ENCODE assay signal across 8 cellular contexts in genomic region chr5:74766887-74767578, GRCh38. TPM values are rescaled to one million over a fixed set of nuclear protein-coding genes. Genes with fewer than 3 reads are reported as not detected.
A peak's percentile ranks its signal among the peaks of the same experiment; 100 is the strongest.
DNase-seq lines count a peak whose midpoint lies in the region; ATAC-seq and TF ChIP-seq lines count a peak whose summit lies in the region.

GFM2 (minus strand) TSS chr5:74767117; CDS start chr5:74763742, 3,375 bp downstream.
NSA2 (plus strand) TSS chr5:74767249; CDS start chr5:74767361, 112 bp downstream.

- peak; percentile 65 for DNase-seq in CMK (ENCODE audit: low read depth)
- peak; percentile 75 for DNase-seq in GM20000 (ENCODE audit: low spot score)
- peak; percentile 96 for DNase-seq in HT-29 (ENCODE audit: low spot score)
- peak; percentile 87 to 92 for DNase-seq in NOMO-1 (lab: John Stamatoyannopoulos, UW; ENCODE audit: unreplicated experiment in 2 of 2)
- DNase-seq in activated CD8-positive, alpha-beta memory T cell treated with anti-CD3 and anti-CD28 coated beads for 4 hours (ENCODE audit: low read depth in 2 of 2), result peak; percentile 86
- peak; percentile 92 to 95 (median 92) for DNase-seq in effector memory CD8-positive, alpha-beta T cell
- peak; percentile 91 to 94 for DNase-seq in memory B cell (ENCODE audit: low spot score in 2 of 2)
- DNase-seq in stimulated activated CD8-positive, alpha-beta memory T cell treated with anti-CD3 and anti-CD28 coated beads, Interleukin-12 subunit alpha, Interleukin-12 subunit beta, amount 100 ng/mL, for 24 hours (ENCODE audit: extremely low read depth), result peak; percentile 76

- no peaks in the 10 kb centered on the region for H3K27me3 Mint-ChIP-seq in effector memory CD8-positive, alpha-beta T cell
- H3K27me3 Mint-ChIP-seq in memory B cell, result no peaks in the 10 kb centered on the region

- peak; percentile 92 for ATAC-seq in effector memory CD8-positive, alpha-beta T cell (replicated peaks)
- peak; percentile 85 for ATAC-seq in memory B cell (ENCODE audit: low read depth)

- peak within 1 kb of the TSS; percentile 97 to 98 for H3K27ac Mint-ChIP-seq in effector memory CD8-positive, alpha-beta T cell
- H3K27ac Mint-ChIP-seq in memory B cell, result peak within 1 kb of the TSS; percentile 98

- no peaks in the 10 kb centered on the region for H3K9me3 Mint-ChIP-seq in effector memory CD8-positive, alpha-beta T cell
- no peaks in the 10 kb centered on the region for H3K9me3 Mint-ChIP-seq in memory B cell

- TF ChIP-seq CTCF in GM20000 (IDR thresholded peaks at IDR 0.05; ENCODE audit: extremely low read depth, missing control alignments), result no peak

- H3K4me3 Mint-ChIP-seq in effector memory CD8-positive, alpha-beta T cell, result peak within 1 kb of the TSS; percentile 98 to 100
- H3K4me3 Mint-ChIP-seq in memory B cell, result peak within 1 kb of the TSS; percentile 100

- H3K4me1 Mint-ChIP-seq in effector memory CD8-positive, alpha-beta T cell (ENCODE audit: low read depth in 2 of 2), result peaks cover 17 to 32% of the 10 kb centered on the region in 2 donors
- H3K4me1 Mint-ChIP-seq in memory B cell, result peaks cover 11% of the 10 kb centered on the region

- peaks cover 39% of the 10 kb centered on the region for H3K36me3 Mint-ChIP-seq in effector memory CD8-positive, alpha-beta T cell (ENCODE audit: insufficient read depth)
- peaks cover 12% of the 10 kb centered on the region for H3K36me3 Mint-ChIP-seq in memory B cell

RNA-seq across cellular contexts. Expression of gene GFM2, which starts in this region (rescaled TPM):
- total RNA-seq in HT-29 (2014; rRNA removed; shearing (Covaris generic)), result 19.6 and 21.6 TPM in 2 replicates

RNA-seq across cellular contexts. Expression of gene NSA2, which starts in this region (rescaled TPM):
- 31.4 and 48.1 TPM in 2 replicates for total RNA-seq in HT-29 (2014; rRNA removed; shearing (Covaris generic))

Comparison
In these comparisons a context has a peak if more than half of its experiments do, and no peak if none do; other contexts are left out.
1. Peak in every context shown above with its lines: DNase-seq and ATAC-seq.